20 cellular contexts compared by ENCODE assay signal in genomic region chr11:46315783-46316563, GRCh38. TPM values are rescaled to one million over a fixed set of nuclear protein-coding genes. Genes with fewer than 3 reads are reported as not detected.
DNase-seq lines count a peak whose midpoint lies in the region; ATAC-seq, FAIRE-seq and TF ChIP-seq lines count a peak whose summit lies in the region.
"Had no signal": no experiment of that assay in that cellular context is flagged by ENCODE, and none has a peak within 500 bp of the region (broad histone marks: within the 10 kb centered on the region; RNA-seq: fewer than 3 reads in every experiment).

No MANE protein-coding gene starts in this region.

- H3K27me3 ChIP-seq in K562 (ENCODE audit: control insufficient read depth in 2 of 2, insufficient read depth in 2 of 2, low read length in 2 of 2), result no peaks in the 10 kb centered on the region
- H3K27me3 ChIP-seq: dorsolateral prefrontal cortex, gastroesophageal sphincter, spleen, tibial nerve had no signal

- POLR2A ChIA-PET in K562 (lab: Yijun Ruan, JAX), result interaction anchor here (1.0 to 1.2 kb wide), 2 partner anchors 73 to 277 kb away, joined by 3 to 4 read pairs; no protein-coding TSS in a partner anchor

- in situ Hi-C loops in K562 (cut with MboI), result loop anchor here (10.0 kb wide), 1 partner anchor 71 kb away; no protein-coding TSS in a partner anchor

- H3K4me3 ChIP-seq in K562, result no peak overlapping the region
- H3K4me3 ChIP-seq: dorsolateral prefrontal cortex, gastroesophageal sphincter, lower lobe of right lung, prostate gland, spleen, tibial nerve had no signal

- no peak for ATAC-seq in K562

- no TSS peak for BruUV-seq in K562 (replicated peaks; lab: Mats Ljungman, UMichigan)

- no peak overlapping the region for H3K27ac ChIP-seq in K562 (ENCODE audit: extremely low read depth, low read depth, low read length)
- H3K27ac ChIP-seq: 22Rv1, dorsolateral prefrontal cortex, gastroesophageal sphincter, lower lobe of right lung, prostate gland, tibial nerve had no signal

- no peaks in the 10 kb centered on the region for H3K79me2 ChIP-seq in K562 (ENCODE audit: control insufficient read depth, insufficient read depth, low read length)

- FAIRE-seq in K562 (lab: Jason Lieb, UNC), result no peak
- FAIRE-seq: bronchial epithelial cell had no signal

- intact Hi-C loops in K562 (cut with micrococcal nuclease), result loop anchor here (1.0 to 5.0 kb wide), 3 partner anchors 51 to 77 kb away; no protein-coding TSS in a partner anchor

- TF ChIP-seq CTCF in K562 (IDR thresholded peaks at IDR 0.05 in 2 of 3, conservative IDR thresholded peaks at IDR 0.05 in 1 of 3; ENCODE audit: insufficient read depth in 2 of 3, low read depth in 1 of 3, low read length in 3 of 3), result no peak

- CTCF ChIA-PET in K562 (lab: Yijun Ruan, JAX; ENCODE audit: low intra/inter-chr PET ratio), result interaction anchor here (0.7 to 1.8 kb wide), 4 partner anchors 69 to 444 kb away, joined by 3 to 9 read pairs (median 4); no protein-coding TSS in a partner anchor

- no peak for TF ChIP-seq POLR2A in K562 (conservative IDR thresholded peaks at IDR 0.05)

- no peak overlapping the region for H3K4me2 ChIP-seq in K562 (ENCODE audit: insufficient read depth, low read length)

- peak; percentile 50 for DNase-seq in DMS 273 (lab: John Stamatoyannopoulos, UW; ENCODE audit: unreplicated experiment)
- DNase-seq in DMS 273 treated with DMSO at 0.1 percent for 48 hours (lab: John Stamatoyannopoulos, UW), result no peak
- DNase-seq in NCI-H2029 treated with DMSO at 0.1 percent for 48 hours (lab: John Stamatoyannopoulos, UW), result peak; percentile 65
- DNase-seq in K562 (ENCODE audit: extremely low read depth in 1 of 4, low spot score in 3 of 4), result no peak
- peak; percentile 79 for DNase-seq in mucosa of gallbladder (ENCODE audit: low spot score)
- DNase-seq in activated T-cell treated with anti-CD3 and anti-CD28 coated beads, Interleukin-2, amount 50 U/mL, for 48 hours, result no peak
- no peak for DNase-seq in SIG-M5 (lab: John Stamatoyannopoulos, UW)
- DNase-seq in T1000 (lab: John Stamatoyannopoulos, UW), result no peak
- DNase-seq: DMS153, lower lobe of right lung had no signal

- H3K9me3 ChIP-seq in K562 (replicated peaks; ENCODE audit: control insufficient read depth, insufficient read depth, low read depth, low read length), result no peaks in the 10 kb centered on the region
- H3K9me3 ChIP-seq: gastroesophageal sphincter, lower lobe of right lung, prostate gland, spleen, tibial nerve had no signal

- WGBS in K562 (ENCODE audit: insufficient coverage, low coverage, missing lambda C conversion rate), result 84% methylated on average over 9 of the region's 12 CpGs

- peaks cover 20 to 54% of the 10 kb centered on the region in 2 experiments for H3K4me1 ChIP-seq in K562 (replicated peaks in 1 of 2; ENCODE audit: control insufficient read depth in 2 of 2, insufficient read depth in 2 of 2, low read length in 2 of 2)
- H3K4me1 ChIP-seq: prostate gland had no signal

- H3K9me1 ChIP-seq in K562 (ENCODE audit: control insufficient read depth, insufficient read depth, low read length), result no peaks in the 10 kb centered on the region

- no peak overlapping the region for H2AFZ ChIP-seq in K562 (ENCODE audit: low read depth, low read length)

- H3K9ac ChIP-seq in K562 (ENCODE audit: insufficient read depth in 1 of 2, low read depth in 2 of 2, low read length in 2 of 2), result peak overlapping the region in 1 of 2 experiments; percentile 24; a peak in 2 of 4 replicates

- no peaks in the 10 kb centered on the region for H4K20me1 ChIP-seq in K562 (replicated peaks; ENCODE audit: control insufficient read depth, insufficient read depth, low read length)

- TF ChIP-seq EP300 in K562 (IDR thresholded peaks at IDR 0.05; ENCODE audit: low read length), result no peak

- TF ChIP-seq RAD21 in K562 (CRISPR knock-in tag; conservative IDR thresholded peaks at IDR 0.05 in 1 of 2, IDR thresholded peaks at IDR 0.05 in 1 of 2), result no peak

- peaks cover 60% of the 10 kb centered on the region; the same call in 2 of the 3 replicates for H3K36me3 ChIP-seq in K562 (ENCODE audit: control insufficient read depth, insufficient read depth, low read length)
- H3K36me3 ChIP-seq: spleen had no signal

TF ChIP-seq in K562, 482 proteins besides CTCF, POLR2A, EP300 and RAD21:
- TF ChIP-seq YY1 (IDR thresholded peaks at IDR 0.05; ENCODE audit: borderline replicate concordance in 1 of 3, control insufficient read depth in 1 of 3, extremely low read depth in 1 of 3, insufficient read depth in 3 of 3, insufficient read length in 1 of 3, insufficient replicate concordance in 2 of 3, low read depth in 1 of 3, low read length in 2 of 3), result peak; percentile 38 to 74 (median 66)
- TF ChIP-seq DDX20 (tag; IDR thresholded peaks at IDR 0.05; ENCODE audit: low read depth), result no peak
- TF ChIP-seq DPF2 (IDR thresholded peaks at IDR 0.05), result no peak
- no peak for TF ChIP-seq CTBP1 (IDR thresholded peaks at IDR 0.05; ENCODE audit: borderline replicate concordance)
- TF ChIP-seq POLR2G (IDR thresholded peaks at IDR 0.05; ENCODE audit: low read depth, low read length), result peak; percentile 52
- peak; percentile 62 for TF ChIP-seq NFIC (IDR thresholded peaks at IDR 0.05)

RNA-seq across cellular contexts. Expression of gene DGKZ, which starts 31.3 kb away (rescaled TPM):
- total RNA-seq in K562 (2011; cell fraction: chromatin; rRNA removed; ENCODE audit: low replicate concordance), result 71.0 and 248 TPM in 2 replicates
- total RNA-seq in K562 (2011; cell fraction: nucleolus; rRNA removed), result 153 and 166 TPM in 2 replicates
- 88.0 and 98.6 TPM in 2 replicates for total RNA-seq in K562 (2011; cell fraction: nucleoplasm; rRNA removed)
- 78.5 and 108 TPM in 2 replicates for total RNA-seq in K562 (2014; rRNA removed)
- 10.9 and 13.6 TPM in 2 replicates for total RNA-seq in K562 (2014; rRNA removed; fragmentation: Illumina TruSeq; extraction: Trizol)
- 44.2 and 47.5 TPM in 2 replicates for total RNA-seq in K562 (2015; rRNA removed; fragmentation: Illumina TruSeq; extraction: Trizol)
- total RNA-seq in K562 (2021), result 87.8 and 100 TPM in 2 replicates
- polyA plus RNA-seq in K562 (2011; rRNA removed), result 28.2 and 49.4 TPM in 2 replicates
- 55.4 and 121 TPM in 2 replicates for polyA plus RNA-seq in K562 (2011; cell fraction: cytosol; rRNA removed)
- 203 and 295 TPM in 2 replicates for polyA plus RNA-seq in K562 (2011; cell fraction: nucleus; rRNA removed)
- polyA plus RNA-seq in K562 (2012), result 64.0 and 103 TPM in 2 replicates
- 48.8 and 66.2 TPM in 2 replicates for polyA plus RNA-seq in K562 (2014; fragmentation: Illumina TruSeq; extraction: Trizol)
- under 1 TPM; 0.51 to 0.71 TPM for polyA plus RNA-seq in K562 (2014; fragmentation: Nextera tagmentation; extraction: Ambion mirVana)
- polyA plus RNA-seq in K562 (2014; rRNA removed), result 73.5 and 77.9 TPM in 2 replicates
- 18.5 and 28.5 TPM in 2 replicates for polyA minus RNA-seq in K562 (2011; rRNA and poly(A)+ RNA removed)
- 53.9 and 65.8 TPM in 2 replicates for polyA minus RNA-seq in K562 (2011; cell fraction: cytosol; rRNA and poly(A)+ RNA removed)
- 59.1 and 64.5 TPM in 2 replicates for polyA minus RNA-seq in K562 (2011; cell fraction: nucleus; rRNA and poly(A)+ RNA removed)
- total RNA-seq in mucosa of gallbladder, result 83.8 TPM

RNA-seq across cellular contexts. Expression of gene CREB3L1, which starts 38.5 kb away (rescaled TPM):
- 19.2 and 27.7 TPM in 2 replicates for total RNA-seq in K562 (2011; cell fraction: chromatin; rRNA removed; ENCODE audit: low replicate concordance)
- 19.9 and 20.2 TPM in 2 replicates for total RNA-seq in K562 (2011; cell fraction: nucleolus; rRNA removed)
- 24.8 and 32.7 TPM in 2 replicates for total RNA-seq in K562 (2011; cell fraction: nucleoplasm; rRNA removed)
- total RNA-seq in K562 (2014; rRNA removed) (4.1 and 7.1 TPM in 2 replicates), K562 (2014; rRNA removed; fragmentation: Illumina TruSeq; extraction: Trizol) (3.7 and 5.2 TPM in 2 replicates), K562 (2015; rRNA removed; fragmentation: Illumina TruSeq; extraction: Trizol) (2.4 and 5.5 TPM in 2 replicates), K562 (2021) (24.9 and 27.6 TPM in 2 replicates), mucosa of gallbladder (81.6 TPM)
- polyA plus RNA-seq in K562 (2011; rRNA removed) (1.3 and 3.0 TPM in 2 replicates), K562 (2014; fragmentation: Illumina TruSeq; extraction: Trizol) (16.2 and 20.5 TPM in 2 replicates), K562 (2014; fragmentation: Nextera tagmentation; extraction: Ambion mirVana) (1 to 10 TPM; 1.2 to 1.4 TPM), K562 (2014; rRNA removed) (4.9 and 5.3 TPM in 2 replicates)
- polyA plus RNA-seq in K562 (2011; cell fraction: cytosol; rRNA removed), result 2.3 and 2.9 TPM in 2 replicates
- polyA plus RNA-seq in K562 (2011; cell fraction: nucleus; rRNA removed), result 4.5 and 7.2 TPM in 2 replicates
- 17.1 and 21.9 TPM in 2 replicates for polyA plus RNA-seq in K562 (2012)
- 4.1 and 4.8 TPM in 2 replicates for polyA minus RNA-seq in K562 (2011; rRNA and poly(A)+ RNA removed)
- 15.2 and 25.1 TPM in 2 replicates for polyA minus RNA-seq in K562 (2011; cell fraction: cytosol; rRNA and poly(A)+ RNA removed)
- polyA minus RNA-seq in K562 (2011; cell fraction: nucleus; rRNA and poly(A)+ RNA removed), result 3.4 and 5.2 TPM in 2 replicates
- total RNA-seq: activated CD4-positive, alpha-beta memory T cell treated with anti-CD3 and anti-CD28 coated beads, Interleukin-2, amount 10 ng/mL, durations not matched to agents 7 days and 5 days; activated naive CD8-positive, alpha-beta T cell treated with anti-CD3 and anti-CD28 coated beads, Interleukin-2, amount 10 ng/mL, durations not matched to agents 7 days and 5 days; SK-MEL-5 had no signal

Comparison
In these comparisons a context has a peak if more than half of its experiments do, and no peak if none do; other contexts are left out.
1. DNase-seq: peak in DMS 273 (single experiment), NCI-H2029 treated with DMSO at 0.1 percent for 48 hours (single experiment) and mucosa of gallbladder (single experiment); none in DMS 273 treated with DMSO at 0.1 percent for 48 hours (single experiment), K562 (0 of 4), activated T-cell treated with anti-CD3 and anti-CD28 coated beads, Interleukin-2, amount 50 U/mL, for 48 hours (0 of 2), SIG-M5 (single experiment) and T1000 (single experiment).